9 cellular contexts compared by ENCODE assay signal in genomic region chr12:108457006-108457733, GRCh38. TPM values are rescaled to one million over a fixed set of nuclear protein-coding genes. Genes with fewer than 3 reads are reported as not detected.
DNase-seq lines count a peak whose midpoint lies in the region; ATAC-seq, FAIRE-seq and TF ChIP-seq lines count a peak whose summit lies in the region.
"Had no signal": no experiment of that assay in that cellular context is flagged by ENCODE, and none has a peak within 500 bp of the region (broad histone marks: within the 10 kb centered on the region; RNA-seq: fewer than 3 reads in every experiment).

No MANE protein-coding gene starts in this region.

- H3K36me3 Mint-ChIP-seq in activated CD8-positive, alpha-beta T cell treated with anti-CD3 and anti-CD28 coated beads, Interleukin-2, amount 10 ng/mL, durations not matched to agents 7 days and 5 days (ENCODE audit: low read depth): no peaks in the 10 kb centered on the region
- no peaks in the 10 kb centered on the region for H3K36me3 Mint-ChIP-seq in activated T-cell treated with anti-CD3 and anti-CD28 coated beads, Interleukin-2, amount 50 U/mL, for 4 hours (ENCODE audit: insufficient read depth)
- no peaks in the 10 kb centered on the region for H3K36me3 Mint-ChIP-seq in activated CD4-positive, alpha-beta memory T cell treated with anti-CD3 and anti-CD28 coated beads for 36 hours
- H3K36me3 Mint-ChIP-seq: T-cell had no signal

- TF ChIP-seq CTCF in heart right ventricle (IDR thresholded peaks at IDR 0.05): peak; percentile 52 to 79 (median 75)

- peaks cover 0 to 33% (median 20%) of the 10 kb centered on the region in 7 donors for H3K27me3 ChIP-seq in heart right ventricle

- H3K4me1 Mint-ChIP-seq in activated CD8-positive, alpha-beta T cell treated with anti-CD3 and anti-CD28 coated beads, Interleukin-2, amount 10 ng/mL, durations not matched to agents 7 days and 5 days (ENCODE audit: low read depth): peaks cover 7% of the 10 kb centered on the region
- H3K4me1 Mint-ChIP-seq in activated T-cell treated with anti-CD3 and anti-CD28 coated beads, Interleukin-2, amount 50 U/mL, for 4 hours (ENCODE audit: low read depth): no peaks in the 10 kb centered on the region
- no peaks in the 10 kb centered on the region for H3K4me1 Mint-ChIP-seq in activated CD4-positive, alpha-beta memory T cell treated with anti-CD3 and anti-CD28 coated beads for 36 hours (ENCODE audit: low read depth)
- H3K4me1 Mint-ChIP-seq: T-cell had no signal

- H3K9me3 ChIP-seq in heart right ventricle: peaks cover 0 to 1% (median 0%) of the 10 kb centered on the region in 11 donors

- no peak for TF ChIP-seq POLR2A in H54 (IDR thresholded peaks at IDR 0.05; ENCODE audit: low read depth, low read length)

- POLR2A ChIA-PET in activated CD8-positive, alpha-beta T cell treated with anti-CD3 and anti-CD28 coated beads, Interleukin-2, amount 10 ng/mL, durations not matched to agents 7 days and 5 days (lab: Charles Lee): no interaction called here
- POLR2A ChIA-PET in activated CD4-positive, alpha-beta memory T cell treated with anti-CD3 and anti-CD28 coated beads for 36 hours (lab: Charles Lee): no interaction called here

- peak; percentile 36 for FAIRE-seq in H54 (lab: Jason Lieb, UNC)

- WGBS in heart right ventricle, 2 donors: 50% methylated on average over 4 of the region's 4 CpGs

- DNase-seq in COLO829 (ENCODE audit: low spot score): peak; percentile 65
- DNase-seq in H54 (ENCODE audit: insufficient read length, low spot score): peak; percentile 34
- DNase-seq in NCI-H2107 treated with DMSO at 0.1 percent for 48 hours (lab: John Stamatoyannopoulos, UW; ENCODE audit: unreplicated experiment): peak; percentile 71
- DNase-seq in activated CD8-positive, alpha-beta T cell treated with anti-CD3 and anti-CD28 coated beads, Interleukin-2, amount 10 ng/mL, durations not matched to agents 7 days and 5 days: peak; percentile 42
- DNase-seq in heart right ventricle: peak in 1 of 2 donors; percentile 19
- peak; percentile 45 for DNase-seq in renal cortical epithelial cell (ENCODE audit: low read depth)
- DNase-seq in activated T-cell treated with anti-CD3 and anti-CD28 coated beads, Interleukin-2, amount 50 U/mL, for 4 hours: no peak
- no peak for DNase-seq in activated CD4-positive, alpha-beta memory T cell treated with anti-CD3 and anti-CD28 coated beads for 36 hours

- no peak overlapping the region for H3K27ac Mint-ChIP-seq in activated CD8-positive, alpha-beta T cell treated with anti-CD3 and anti-CD28 coated beads, Interleukin-2, amount 10 ng/mL, durations not matched to agents 7 days and 5 days
- no peak overlapping the region for H3K27ac Mint-ChIP-seq in activated CD4-positive, alpha-beta memory T cell treated with anti-CD3 and anti-CD28 coated beads for 36 hours
- H3K27ac Mint-ChIP-seq: T-cell had no signal

- intact Hi-C loops in heart right ventricle (cut with DNase I): loop anchor here in 8 of 10 donors (5.0 to 10.0 kb wide), 7 partner anchors 155 to 465 kb away; no protein-coding TSS in a partner anchor
- intact Hi-C loops in activated CD4-positive, alpha-beta memory T cell treated with anti-CD3 and anti-CD28 coated beads for 36 hours (cut with micrococcal nuclease): loop anchor here (5.0 kb wide), 1 partner anchor 465 kb away; no protein-coding TSS in a partner anchor

- CTCF ChIA-PET in activated CD8-positive, alpha-beta T cell treated with anti-CD3 and anti-CD28 coated beads, Interleukin-2, amount 10 ng/mL, durations not matched to agents 7 days and 5 days (lab: Charles Lee): interaction anchor here (0.6 to 1.8 kb wide), 13 partner anchors 9 to 468 kb away, joined by 3 to 8 read pairs (median 3); no protein-coding TSS in a partner anchor
- CTCF ChIA-PET in activated CD4-positive, alpha-beta memory T cell treated with anti-CD3 and anti-CD28 coated beads for 36 hours (lab: Charles Lee): interaction anchor here (0.6 to 1.6 kb wide), 10 partner anchors 10 to 715 kb away, joined by 3 to 8 read pairs (median 4); partner anchors contain the start of gene WSCD2

- H3K27me3 Mint-ChIP-seq in activated CD8-positive, alpha-beta T cell treated with anti-CD3 and anti-CD28 coated beads, Interleukin-2, amount 10 ng/mL, durations not matched to agents 7 days and 5 days (ENCODE audit: low read depth): peaks cover 13% of the 10 kb centered on the region
- peaks cover 28% of the 10 kb centered on the region for H3K27me3 Mint-ChIP-seq in activated T-cell treated with anti-CD3 and anti-CD28 coated beads, Interleukin-2, amount 50 U/mL, for 4 hours (ENCODE audit: low read depth)
- H3K27me3 Mint-ChIP-seq in activated CD4-positive, alpha-beta memory T cell treated with anti-CD3 and anti-CD28 coated beads for 36 hours: peaks cover 15% of the 10 kb centered on the region

- no peak overlapping the region for H3K27ac ChIP-seq in heart right ventricle

- H3K4me3 ChIP-seq in heart right ventricle: no peak overlapping the region

- no peaks in the 10 kb centered on the region for H3K36me3 ChIP-seq in heart right ventricle

- peak; percentile 76 for ATAC-seq in activated CD8-positive, alpha-beta T cell treated with anti-CD3 and anti-CD28 coated beads, Interleukin-2, amount 10 ng/mL, durations not matched to agents 7 days and 5 days
- ATAC-seq in heart right ventricle: peak; percentile 55 to 82 (median 76)
- ATAC-seq in activated T-cell treated with anti-CD3 and anti-CD28 coated beads, Interleukin-2, amount 50 U/mL, for 4 hours: no peak
- ATAC-seq: T-cell had no signal

- no peak overlapping the region for H3K4me3 Mint-ChIP-seq in activated CD8-positive, alpha-beta T cell treated with anti-CD3 and anti-CD28 coated beads, Interleukin-2, amount 10 ng/mL, durations not matched to agents 7 days and 5 days
- no peak overlapping the region for H3K4me3 Mint-ChIP-seq in activated T-cell treated with anti-CD3 and anti-CD28 coated beads, Interleukin-2, amount 50 U/mL, for 4 hours
- H3K4me3 Mint-ChIP-seq in activated CD4-positive, alpha-beta memory T cell treated with anti-CD3 and anti-CD28 coated beads for 36 hours: no peak overlapping the region
- H3K4me3 Mint-ChIP-seq: T-cell had no signal

- no peaks in the 10 kb centered on the region for H3K9me3 Mint-ChIP-seq in activated CD8-positive, alpha-beta T cell treated with anti-CD3 and anti-CD28 coated beads, Interleukin-2, amount 10 ng/mL, durations not matched to agents 7 days and 5 days (ENCODE audit: insufficient read depth)
- H3K9me3 Mint-ChIP-seq in activated T-cell treated with anti-CD3 and anti-CD28 coated beads, Interleukin-2, amount 50 U/mL, for 4 hours: no peaks in the 10 kb centered on the region
- no peaks in the 10 kb centered on the region for H3K9me3 Mint-ChIP-seq in activated CD4-positive, alpha-beta memory T cell treated with anti-CD3 and anti-CD28 coated beads for 36 hours
- H3K9me3 Mint-ChIP-seq: T-cell had no signal

- H3K4me1 ChIP-seq in heart right ventricle: peaks cover 0 to 5% (median 0%) of the 10 kb centered on the region in 9 donors

RNA-seq across cellular contexts. Expression of gene FICD, which starts 57.9 kb away (rescaled TPM):
- 1 to 10 TPM; 4.6 to 5.2 TPM for total RNA-seq in activated CD8-positive, alpha-beta T cell treated with anti-CD3 and anti-CD28 coated beads, Interleukin-2, amount 10 ng/mL, durations not matched to agents 7 days and 5 days
- total RNA-seq in heart right ventricle (1 to 10 TPM; 2.1 to 4.4 (median 2.8) TPM), renal cortical epithelial cell (6.4 and 7.8 TPM in 2 replicates)
- 1 to 10 TPM; 2.1 to 3.7 TPM for polyA plus RNA-seq in heart right ventricle
- 1 to 10 TPM; 6.2 to 9.2 (median 6.9) TPM for total RNA-seq in activated T-cell treated with anti-CD3 and anti-CD28 coated beads, Interleukin-2, amount 50 U/mL, for 4 hours
- total RNA-seq in activated CD4-positive, alpha-beta memory T cell treated with anti-CD3 and anti-CD28 coated beads for 36 hours: 1 to 10 TPM; 5.7 to 6.0 TPM

Comparison
In these comparisons a context has a peak if more than half of its experiments do, and no peak if none do; other contexts are left out.
1. DNase-seq: peak in COLO829 (single experiment), H54 (single experiment), NCI-H2107 treated with DMSO at 0.1 percent for 48 hours (single experiment), activated CD8-positive, alpha-beta T cell treated with anti-CD3 and anti-CD28 coated beads, Interleukin-2, amount 10 ng/mL, durations not matched to agents 7 days and 5 days (single experiment) and renal cortical epithelial cell (single experiment); none in activated T-cell treated with anti-CD3 and anti-CD28 coated beads, Interleukin-2, amount 50 U/mL, for 4 hours (single experiment) and activated CD4-positive, alpha-beta memory T cell treated with anti-CD3 and anti-CD28 coated beads for 36 hours (single experiment).
2. ATAC-seq: peak in activated CD8-positive, alpha-beta T cell treated with anti-CD3 and anti-CD28 coated beads, Interleukin-2, amount 10 ng/mL, durations not matched to agents 7 days and 5 days (single experiment) and heart right ventricle (8 of 8); none in activated T-cell treated with anti-CD3 and anti-CD28 coated beads, Interleukin-2, amount 50 U/mL, for 4 hours (0 of 2).